ENCODE assay signal across 12 cellular contexts in the genomic region with DNA sequence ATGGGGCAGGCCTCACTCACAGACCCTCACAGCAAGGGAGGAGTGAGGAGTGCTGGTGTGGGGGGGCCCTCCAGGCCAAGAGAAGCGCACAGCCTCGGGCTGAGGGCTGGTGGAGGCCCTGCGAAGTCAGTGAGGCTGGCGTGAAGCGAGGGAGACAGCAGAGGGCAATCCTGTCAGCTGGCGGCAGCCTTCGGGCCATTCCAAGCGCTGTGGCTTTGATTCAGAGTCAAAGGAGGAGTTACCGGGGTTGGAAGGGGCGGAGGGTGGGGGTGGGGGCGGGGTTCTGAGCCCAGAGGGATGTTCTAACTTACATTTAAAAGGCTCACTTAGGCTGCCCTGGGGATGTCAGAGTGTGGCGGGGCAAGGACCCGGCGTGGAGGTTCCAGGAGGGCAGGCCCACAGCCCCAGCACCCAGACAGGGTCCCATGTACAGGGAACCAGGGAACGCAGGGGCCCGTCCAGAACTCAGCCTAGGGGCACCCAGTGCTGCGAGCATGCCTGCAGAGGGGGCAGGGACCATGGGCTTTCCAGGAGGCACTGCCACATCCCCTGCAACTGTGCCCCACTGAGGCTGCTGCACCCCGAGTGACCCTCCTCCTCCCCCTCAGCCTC. TPM values are rescaled to one million over a fixed set of nuclear protein-coding genes. Genes with fewer than 3 reads are reported as not detected.
A peak's percentile ranks its signal among the peaks of the same experiment; 100 is the strongest.
DNase-seq lines count a peak whose midpoint lies in the region; ATAC-seq and TF ChIP-seq lines count a peak whose summit lies in the region.
"Had no signal": no experiment of that assay in that cellular context is flagged by ENCODE, and none has a peak within 500 bp of the region (broad histone marks: within the 10 kb centered on the region; RNA-seq: fewer than 3 reads in every experiment).

No MANE protein-coding gene starts in this region.

- H3K27ac Mint-ChIP-seq in GM23338, result no peak overlapping the region
- H3K27ac Mint-ChIP-seq: activated CD4-positive, alpha-beta memory T cell treated with anti-CD3 and anti-CD28 coated beads, Interleukin-2, amount 10 ng/mL, durations not matched to agents 7 days and 5 days had no signal

- H3K4me3 ChIP-seq in GM23338 (peak overlapping the region; percentile 23; the same call in 1 of the 2 replicates), smooth muscle cell (no peak overlapping the region)
- H3K4me3 ChIP-seq: upper lobe of left lung had no signal

- H3F3A ChIP-seq in GM23338 (replicated peaks; ENCODE audit: low read depth) (no peaks in the 10 kb centered on the region), smooth muscle cell (ENCODE audit: low read depth) (no peaks in the 10 kb centered on the region)

- H3K79me2 ChIP-seq in GM23338 (replicated peaks; ENCODE audit: insufficient read depth) (no peaks in the 10 kb centered on the region), smooth muscle cell (ENCODE audit: low read depth) (no peaks in the 10 kb centered on the region)

- no peaks in the 10 kb centered on the region for H3K9me3 Mint-ChIP-seq in GM23338
- H3K9me3 Mint-ChIP-seq: activated CD4-positive, alpha-beta memory T cell treated with anti-CD3 and anti-CD28 coated beads, Interleukin-2, amount 10 ng/mL, durations not matched to agents 7 days and 5 days had no signal

- no peak overlapping the region for H3K27ac ChIP-seq in GM23338 (ENCODE audit: low read depth)
- H3K27ac ChIP-seq in smooth muscle cell (ENCODE audit: low read depth), result no peak overlapping the region
- H3K27ac ChIP-seq: upper lobe of left lung had no signal

- peak; percentile 87 for DNase-seq in GM23338 (ENCODE audit: low spot score)
- DNase-seq in SW480 (ENCODE audit: low spot score), result peak; percentile 49
- peak; percentile 52 for DNase-seq in foreskin melanocyte
- DNase-seq in smooth muscle cell (lab: John Stamatoyannopoulos, UW; ENCODE audit: unreplicated experiment), result peak; percentile 12
- no peak for DNase-seq in NAMALWA (ENCODE audit: low spot score)
- DNase-seq in stimulated activated CD4-positive, alpha-beta T cell treated with anti-CD3 and anti-CD28 coated beads, Interleukin-2, amount 100 ng/mL, for 48 hours, result no peak
- DNase-seq in D341Med (ENCODE audit: low spot score), result no peak
- DNase-seq: activated CD4-positive, alpha-beta memory T cell treated with anti-CD3 and anti-CD28 coated beads, Interleukin-2, amount 10 ng/mL, durations not matched to agents 7 days and 5 days; KG1; posterior cingulate gyrus; SW 1271 had no signal

- ATAC-seq in GM23338, result peak; percentile 76

- no peaks in the 10 kb centered on the region for H3K36me3 Mint-ChIP-seq in GM23338 (ENCODE audit: low read depth)

- no peak; a peak in 1 of 4 replicates for TF ChIP-seq CTCF in GM23338 (conservative IDR thresholded peaks at IDR 0.05; ENCODE audit: low read depth in 2 of 2)
- no peak for TF ChIP-seq CTCF in smooth muscle cell (IDR thresholded peaks at IDR 0.05; ENCODE audit: borderline replicate concordance, insufficient read depth, poor library complexity, severe bottlenecking)

- H3K27me3 ChIP-seq in GM23338 (ENCODE audit: insufficient read depth) (no peaks in the 10 kb centered on the region), smooth muscle cell (ENCODE audit: low read depth) (no peaks in the 10 kb centered on the region)
- H3K27me3 ChIP-seq: upper lobe of left lung had no signal

- H3K9me3 ChIP-seq in smooth muscle cell (replicated peaks; ENCODE audit: low read depth), result no peaks in the 10 kb centered on the region
- H3K9me3 ChIP-seq: upper lobe of left lung had no signal

- H3K4me1 Mint-ChIP-seq in GM23338, result peaks cover 33% of the 10 kb centered on the region

- peaks cover 10% of the 10 kb centered on the region for H3K27me3 Mint-ChIP-seq in GM23338 (ENCODE audit: insufficient read depth, low read depth, poor library complexity)

- no peak overlapping the region for H3K9ac ChIP-seq in smooth muscle cell (ENCODE audit: low read depth)

- H3K4me2 ChIP-seq in GM23338 (peak overlapping the region; percentile 66), smooth muscle cell (peak overlapping the region; percentile 40)

- H2AFZ ChIP-seq in GM23338 (peak overlapping the region; percentile 74), smooth muscle cell (ENCODE audit: low read depth) (peak overlapping the region; percentile 60)

- H3K4me1 ChIP-seq in GM23338 (ENCODE audit: insufficient read depth) (peaks cover 7% of the 10 kb centered on the region; the same call in 1 of the 2 replicates), smooth muscle cell (ENCODE audit: low read depth) (peaks cover 12% of the 10 kb centered on the region)

- H3K36me3 ChIP-seq in GM23338 (ENCODE audit: insufficient read depth) (no peaks in the 10 kb centered on the region), smooth muscle cell (ENCODE audit: low read depth) (no peaks in the 10 kb centered on the region)
- H3K36me3 ChIP-seq: upper lobe of left lung had no signal

- no peak overlapping the region for H3K4me3 Mint-ChIP-seq in GM23338
- H3K4me3 Mint-ChIP-seq: activated CD4-positive, alpha-beta memory T cell treated with anti-CD3 and anti-CD28 coated beads, Interleukin-2, amount 10 ng/mL, durations not matched to agents 7 days and 5 days had no signal

- 15% methylated on average over 18 of the region's 18 CpGs for WGBS in smooth muscle cell (ENCODE audit: low lambda C conversion rate)

- H4K20me1 ChIP-seq in GM23338 (replicated peaks; ENCODE audit: insufficient read depth), result no peaks in the 10 kb centered on the region
- H4K20me1 ChIP-seq in smooth muscle cell (ENCODE audit: low read depth), result no peaks in the 10 kb centered on the region

- H3K9me2 ChIP-seq in GM23338 (ENCODE audit: insufficient read depth), result no peaks in the 10 kb centered on the region

TF ChIP-seq in GM23338, 12 proteins besides CTCF, POLR2A, EP300 and RAD21:
- TF ChIP-seq, protein P1, sequence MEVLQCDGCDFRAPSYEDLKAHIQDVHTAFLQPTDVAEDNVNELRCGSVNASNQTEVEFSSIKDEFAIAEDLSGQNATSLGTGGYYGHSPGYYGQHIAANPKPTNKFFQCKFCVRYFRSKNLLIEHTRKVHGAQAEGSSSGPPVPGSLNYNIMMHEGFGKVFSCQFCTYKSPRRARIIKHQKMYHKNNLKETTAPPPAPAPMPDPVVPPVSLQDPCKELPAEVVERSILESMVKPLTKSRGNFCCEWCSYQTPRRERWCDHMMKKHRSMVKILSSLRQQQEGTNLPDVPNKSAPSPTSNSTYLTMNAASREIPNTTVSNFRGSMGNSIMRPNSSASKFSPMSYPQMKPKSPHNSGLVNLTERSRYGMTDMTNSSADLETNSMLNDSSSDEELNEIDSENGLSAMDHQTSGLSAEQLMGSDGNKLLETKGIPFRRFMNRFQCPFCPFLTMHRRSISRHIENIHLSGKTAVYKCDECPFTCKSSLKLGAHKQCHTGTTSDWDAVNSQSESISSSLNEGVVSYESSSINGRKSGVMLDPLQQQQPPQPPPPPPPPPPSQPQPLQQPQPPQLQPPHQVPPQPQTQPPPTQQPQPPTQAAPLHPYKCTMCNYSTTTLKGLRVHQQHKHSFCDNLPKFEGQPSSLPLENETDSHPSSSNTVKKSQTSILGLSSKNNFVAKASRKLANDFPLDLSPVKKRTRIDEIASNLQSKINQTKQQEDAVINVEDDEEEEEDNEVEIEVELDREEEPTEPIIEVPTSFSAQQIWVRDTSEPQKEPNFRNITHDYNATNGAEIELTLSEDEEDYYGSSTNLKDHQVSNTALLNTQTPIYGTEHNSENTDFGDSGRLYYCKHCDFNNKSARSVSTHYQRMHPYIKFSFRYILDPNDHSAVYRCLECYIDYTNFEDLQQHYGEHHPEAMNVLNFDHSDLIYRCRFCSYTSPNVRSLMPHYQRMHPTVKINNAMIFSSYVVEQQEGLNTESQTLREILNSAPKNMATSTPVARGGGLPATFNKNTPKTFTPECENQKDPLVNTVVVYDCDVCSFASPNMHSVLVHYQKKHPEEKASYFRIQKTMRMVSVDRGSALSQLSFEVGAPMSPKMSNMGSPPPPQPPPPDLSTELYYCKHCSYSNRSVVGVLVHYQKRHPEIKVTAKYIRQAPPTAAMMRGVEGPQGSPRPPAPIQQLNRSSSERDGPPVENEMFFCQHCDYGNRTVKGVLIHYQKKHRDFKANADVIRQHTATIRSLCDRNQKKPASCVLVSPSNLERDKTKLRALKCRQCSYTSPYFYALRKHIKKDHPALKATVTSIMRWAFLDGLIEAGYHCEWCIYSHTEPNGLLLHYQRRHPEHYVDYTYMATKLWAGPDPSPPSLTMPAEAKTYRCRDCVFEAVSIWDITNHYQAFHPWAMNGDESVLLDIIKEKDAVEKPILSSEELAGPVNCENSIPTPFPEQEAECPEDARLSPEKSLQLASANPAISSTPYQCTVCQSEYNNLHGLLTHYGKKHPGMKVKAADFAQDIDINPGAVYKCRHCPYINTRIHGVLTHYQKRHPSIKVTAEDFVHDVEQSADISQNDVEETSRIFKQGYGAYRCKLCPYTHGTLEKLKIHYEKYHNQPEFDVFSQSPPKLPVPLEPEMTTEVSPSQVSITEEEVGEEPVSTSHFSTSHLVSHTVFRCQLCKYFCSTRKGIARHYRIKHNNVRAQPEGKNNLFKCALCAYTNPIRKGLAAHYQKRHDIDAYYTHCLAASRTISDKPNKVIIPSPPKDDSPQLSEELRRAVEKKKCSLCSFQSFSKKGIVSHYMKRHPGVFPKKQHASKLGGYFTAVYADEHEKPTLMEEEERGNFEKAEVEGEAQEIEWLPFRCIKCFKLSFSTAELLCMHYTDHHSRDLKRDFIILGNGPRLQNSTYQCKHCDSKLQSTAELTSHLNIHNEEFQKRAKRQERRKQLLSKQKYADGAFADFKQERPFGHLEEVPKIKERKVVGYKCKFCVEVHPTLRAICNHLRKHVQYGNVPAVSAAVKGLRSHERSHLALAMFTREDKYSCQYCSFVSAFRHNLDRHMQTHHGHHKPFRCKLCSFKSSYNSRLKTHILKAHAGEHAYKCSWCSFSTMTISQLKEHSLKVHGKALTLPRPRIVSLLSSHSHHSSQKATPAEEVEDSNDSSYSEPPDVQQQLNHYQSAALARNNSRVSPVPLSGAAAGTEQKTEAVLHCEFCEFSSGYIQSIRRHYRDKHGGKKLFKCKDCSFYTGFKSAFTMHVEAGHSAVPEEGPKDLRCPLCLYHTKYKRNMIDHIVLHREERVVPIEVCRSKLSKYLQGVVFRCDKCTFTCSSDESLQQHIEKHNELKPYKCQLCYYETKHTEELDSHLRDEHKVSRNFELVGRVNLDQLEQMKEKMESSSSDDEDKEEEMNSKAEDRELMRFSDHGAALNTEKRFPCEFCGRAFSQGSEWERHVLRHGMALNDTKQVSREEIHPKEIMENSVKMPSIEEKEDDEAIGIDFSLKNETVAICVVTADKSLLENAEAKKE (CRISPR knock-in tag; IDR thresholded peaks at IDR 0.05), result no peak
- TF ChIP-seq EZH2 (IDR thresholded peaks at IDR 0.05; ENCODE audit: low read depth, unreplicated experiment), result no peak
- no peak for TF ChIP-seq ZNF114 (CRISPR knock-in tag; IDR thresholded peaks at IDR 0.05)
- no peak for TF ChIP-seq CREB1 (CRISPR knock-in tag; IDR thresholded peaks at IDR 0.05; ENCODE audit: low read depth)
- TF ChIP-seq STAT1 (IDR thresholded peaks at IDR 0.05; ENCODE audit: unreplicated experiment), result no peak

RNA-seq across cellular contexts. Expression of a gene that starts 39.5 kb away (rescaled TPM):
- 129 and 147 TPM in 2 replicates for total RNA-seq in GM23338 (2014; rRNA removed; shearing (Covaris generic))
- polyA plus RNA-seq in GM23338 (2016; fragmentation: Nextera tagmentation; extraction: Ambion mirVana), result 43.9 and 46.7 TPM in 2 replicates
- total RNA-seq in smooth muscle cell, result 19.1 and 23.5 TPM in 2 replicates
- 31.6 and 39.1 TPM in 2 replicates for polyA plus RNA-seq in smooth muscle cell

Comparison
In these comparisons a context has a peak if more than half of its experiments do, and no peak if none do; other contexts are left out.
1. DNase-seq: peak in GM23338 (single experiment), SW480 (single experiment), foreskin melanocyte (single experiment) and smooth muscle cell (single experiment); none in NAMALWA (single experiment), stimulated activated CD4-positive, alpha-beta T cell treated with anti-CD3 and anti-CD28 coated beads, Interleukin-2, amount 100 ng/mL, for 48 hours (0 of 2) and D341Med (single experiment).